9 cellular contexts compared by ENCODE assay signal in genomic region chr3:129180461-129180860, GRCh38. TPM values are rescaled to one million over a fixed set of nuclear protein-coding genes. Genes with fewer than 3 reads are reported as not detected.
DNase-seq lines count a peak whose midpoint lies in the region; ATAC-seq and TF ChIP-seq lines count a peak whose summit lies in the region.
"Had no signal": no experiment of that assay in that cellular context is flagged by ENCODE, and none has a peak within 500 bp of the region (broad histone marks: within the 10 kb centered on the region; RNA-seq: fewer than 3 reads in every experiment).

No MANE protein-coding gene starts in this region.

- H3K36me3 ChIP-seq in heart left ventricle (peaks cover 0 to 43% (median 34%) of the 10 kb centered on the region in 9 donors), lower lobe of right lung (peaks cover 38% of the 10 kb centered on the region), upper lobe of right lung (peaks cover 43% of the 10 kb centered on the region)

- intact Hi-C loops in heart left ventricle (cut with DNase I): loop anchor here in 8 of 10 donors (5.0 kb wide), 3 partner anchors 47 to 67 kb away; partner anchors contain the start of genes COPG1 (in 5 of the 8) and RAB43 (in 1 of the 8)
- intact Hi-C loops in left cardiac atrium (cut with DNase I): loop anchor here in 1 of 2 donors (5.0 kb wide), 2 partner anchors 47 to 67 kb away; partner anchors contain the start of gene COPG1
- intact Hi-C loops in lower lobe of right lung (cut with DNase I): no loop called here
- intact Hi-C loops in upper lobe of right lung (cut with DNase I): no loop called here
- intact Hi-C loops in head of caudate nucleus (cut with DNase I): loop anchor here (5.0 kb wide), 2 partner anchors 67 to 137 kb away; partner anchors contain the start of gene COPG1

- H3K4me3 ChIP-seq in heart left ventricle (peak overlapping the region in 9 of 12 donors; percentile 66 to 99 (median 90)), lower lobe of right lung (peak overlapping the region; percentile 96), upper lobe of right lung (peak overlapping the region; percentile 97)

- no peaks in the 10 kb centered on the region for H3K27me3 Mint-ChIP-seq in activated naive CD8-positive, alpha-beta T cell treated with anti-CD3 and anti-CD28 coated beads, Interleukin-2, amount 50 U/mL, for 24 hours

- peaks cover 75% of the 10 kb centered on the region for H3K36me3 Mint-ChIP-seq in activated naive CD8-positive, alpha-beta T cell treated with anti-CD3 and anti-CD28 coated beads, Interleukin-2, amount 50 U/mL, for 24 hours (ENCODE audit: low read depth)

- H3K27ac ChIP-seq in heart left ventricle (peak overlapping the region in 11 of 12 donors; percentile 25 to 100 (median 95)), lower lobe of right lung (no peak overlapping the region), upper lobe of right lung (peak overlapping the region; percentile 100)

- no peaks in the 10 kb centered on the region for H3K9me3 ChIP-seq in heart left ventricle
- H3K9me3 ChIP-seq in lower lobe of right lung: no peaks in the 10 kb centered on the region
- H3K9me3 ChIP-seq in upper lobe of right lung: no peaks in the 10 kb centered on the region

- DNase-seq in heart left ventricle: no peak
- DNase-seq in left cardiac atrium: no peak
- DNase-seq in activated naive CD8-positive, alpha-beta T cell treated with anti-CD3 and anti-CD28 coated beads, Interleukin-2, amount 50 U/mL, for 24 hours: no peak
- DNase-seq in lower lobe of right lung: no peak
- DNase-seq in upper lobe of right lung: no peak
- no peak for DNase-seq in head of caudate nucleus
- DNase-seq: NCI-H1105 had no signal

- peaks cover 69% of the 10 kb centered on the region for H3K4me1 Mint-ChIP-seq in activated naive CD8-positive, alpha-beta T cell treated with anti-CD3 and anti-CD28 coated beads, Interleukin-2, amount 50 U/mL, for 24 hours

- peak overlapping the region; percentile 93 for H3K27ac Mint-ChIP-seq in activated naive CD8-positive, alpha-beta T cell treated with anti-CD3 and anti-CD28 coated beads, Interleukin-2, amount 50 U/mL, for 24 hours

- H3K4me3 Mint-ChIP-seq in activated naive CD8-positive, alpha-beta T cell treated with anti-CD3 and anti-CD28 coated beads, Interleukin-2, amount 50 U/mL, for 24 hours: peak overlapping the region; percentile 88

- H3K9me3 Mint-ChIP-seq in activated naive CD8-positive, alpha-beta T cell treated with anti-CD3 and anti-CD28 coated beads, Interleukin-2, amount 50 U/mL, for 24 hours: no peaks in the 10 kb centered on the region

- TF ChIP-seq POLR2A in heart left ventricle (IDR thresholded peaks at IDR 0.05): no peak

- WGBS in heart left ventricle, 4 donors: 16 to 26% (median 20%) methylated on average over 1 of the region's 1 CpG

- no peaks in the 10 kb centered on the region for H3K27me3 ChIP-seq in heart left ventricle
- no peaks in the 10 kb centered on the region for H3K27me3 ChIP-seq in lower lobe of right lung (ENCODE audit: low read depth)
- H3K27me3 ChIP-seq in upper lobe of right lung: no peaks in the 10 kb centered on the region

- TF ChIP-seq CTCF in heart left ventricle (IDR thresholded peaks at IDR 0.05): no peak
- TF ChIP-seq CTCF in lower lobe of right lung (IDR thresholded peaks at IDR 0.05): no peak
- TF ChIP-seq CTCF in upper lobe of right lung (IDR thresholded peaks at IDR 0.05): no peak

- no peak for ATAC-seq in heart left ventricle
- ATAC-seq in left cardiac atrium: no peak
- ATAC-seq in activated naive CD8-positive, alpha-beta T cell treated with anti-CD3 and anti-CD28 coated beads, Interleukin-2, amount 50 U/mL, for 24 hours: no peak
- ATAC-seq in lower lobe of right lung: no peak
- ATAC-seq in upper lobe of right lung: no peak
- no peak for ATAC-seq in HG03354 (IDR thresholded peaks at IDR 0.05; ENCODE audit: poor library complexity, severe bottlenecking, unreplicated experiment)
- ATAC-seq in GM19397 (IDR thresholded peaks at IDR 0.05; ENCODE audit: unreplicated experiment): no peak

- peaks cover 30 to 81% (median 73%) of the 10 kb centered on the region in 12 donors for H3K4me1 ChIP-seq in heart left ventricle
- H3K4me1 ChIP-seq in lower lobe of right lung: peaks cover 78% of the 10 kb centered on the region
- H3K4me1 ChIP-seq in upper lobe of right lung: peaks cover 78% of the 10 kb centered on the region

RNA-seq across cellular contexts. Expression of gene CNBP, which starts 3.2 kb away (rescaled TPM):
- 100 to 1,000 TPM; 388 to 743 (median 512) TPM for total RNA-seq in heart left ventricle
- polyA plus RNA-seq in heart left ventricle: 100 to 1,000 TPM; 376 to 501 TPM
- total RNA-seq in left cardiac atrium: 100 to 1,000 TPM; 342 to 378 TPM
- total RNA-seq in lower lobe of right lung: 298 TPM
- total RNA-seq in upper lobe of right lung: 314 TPM

RNA-seq across cellular contexts. Expression of gene ISY1, which starts 19.6 kb away (rescaled TPM):
- total RNA-seq in heart left ventricle: 10 to 100 TPM; 14.9 to 31.2 (median 24.5) TPM
- 10 to 100 TPM; 16.2 to 27.0 TPM for polyA plus RNA-seq in heart left ventricle
- total RNA-seq in left cardiac atrium: 10 to 100 TPM; 23.3 to 28.3 TPM
- total RNA-seq in lower lobe of right lung: 31.0 TPM
- total RNA-seq in upper lobe of right lung: 30.3 TPM

RNA-seq across cellular contexts. Expression of gene RAB43, which starts 58.9 kb away (rescaled TPM):
- 10 to 100 TPM in 1 of 9 donors, 1 to 10 TPM in 8; 1.3 to 10.3 (median 3.3) TPM for total RNA-seq in heart left ventricle
- polyA plus RNA-seq in heart left ventricle: 1 to 10 TPM; 2.4 to 4.9 TPM
- total RNA-seq in left cardiac atrium: 1 to 10 TPM; 6.4 to 6.9 TPM
- total RNA-seq in lower lobe of right lung: 29.9 TPM
- total RNA-seq in upper lobe of right lung: 38.9 TPM

Comparison
In these comparisons a context has a peak if more than half of its experiments do, and no peak if none do; other contexts are left out.
1. intact Hi-C loops: an anchor here in heart left ventricle (5.0 kb wide) and head of caudate nucleus (5.0 kb wide); none called in lower lobe of right lung and upper lobe of right lung.